In the genomic region with DNA sequence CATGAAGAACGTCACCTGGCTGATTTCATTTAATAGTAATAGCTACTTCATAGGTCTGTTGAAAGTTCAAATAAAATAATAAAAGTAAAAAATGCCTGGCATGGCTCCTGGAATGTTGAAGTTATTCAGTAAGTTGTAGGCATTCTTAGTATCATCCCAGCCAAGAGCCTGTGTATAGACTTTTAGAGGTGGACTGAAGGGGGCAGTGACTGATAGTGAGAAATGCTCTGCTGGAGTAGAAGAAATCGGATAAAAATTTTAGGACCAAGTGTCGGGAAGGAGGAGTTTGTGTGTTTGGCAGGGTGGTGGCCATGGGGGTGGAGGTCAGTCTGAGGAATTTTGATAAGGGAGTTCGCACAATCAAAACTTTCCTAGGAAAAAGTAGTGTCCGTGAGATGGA, we compare ENCODE assay signal across 1 cellular context.
TF ChIP-seq lines count a peak whose summit lies in the region.

No MANE protein-coding gene starts in this region.

TF ChIP-seq in HepG2, 621 proteins besides CTCF, POLR2A, EP300 and RAD21:
- TF ChIP-seq CHCHD3 (CRISPR knock-in tag; IDR thresholded peaks at IDR 0.05) (no peak), HNRNPUL1 (IDR thresholded peaks at IDR 0.05; ENCODE audit: low read depth, low read length) (no peak), KLF13 (CRISPR knock-in tag; IDR thresholded peaks at IDR 0.05) (no peak), PTBP1 (IDR thresholded peaks at IDR 0.05; ENCODE audit: low read depth, low read length, poor library complexity, severe bottlenecking) (no peak), ZNF460 (CRISPR knock-in tag; IDR thresholded peaks at IDR 0.05; ENCODE audit: borderline replicate concordance) (no peak), RNF2 (conservative IDR thresholded peaks at IDR 0.05; ENCODE audit: low read depth) (no peak), IRX3 (CRISPR knock-in tag; IDR thresholded peaks at IDR 0.05; ENCODE audit: borderline replicate concordance, low read depth) (no peak)
- TF ChIP-seq, protein P1, sequence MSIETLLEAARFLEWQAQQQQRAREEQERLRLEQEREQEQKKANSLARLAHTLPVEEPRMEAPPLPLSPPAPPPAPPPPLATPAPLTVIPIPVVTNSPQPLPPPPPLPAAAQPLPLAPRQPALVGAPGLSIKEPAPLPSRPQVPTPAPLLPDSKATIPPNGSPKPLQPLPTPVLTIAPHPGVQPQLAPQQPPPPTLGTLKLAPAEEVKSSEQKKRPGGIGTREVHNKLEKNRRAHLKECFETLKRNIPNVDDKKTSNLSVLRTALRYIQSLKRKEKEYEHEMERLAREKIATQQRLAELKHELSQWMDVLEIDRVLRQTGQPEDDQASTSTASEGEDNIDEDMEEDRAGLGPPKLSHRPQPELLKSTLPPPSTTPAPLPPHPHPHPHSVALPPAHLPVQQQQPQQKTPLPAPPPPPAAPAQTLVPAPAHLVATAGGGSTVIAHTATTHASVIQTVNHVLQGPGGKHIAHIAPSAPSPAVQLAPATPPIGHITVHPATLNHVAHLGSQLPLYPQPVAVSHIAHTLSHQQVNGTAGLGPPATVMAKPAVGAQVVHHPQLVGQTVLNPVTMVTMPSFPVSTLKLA (IDR thresholded peaks at IDR 0.05): no peak
- TF ChIP-seq, protein P2, sequence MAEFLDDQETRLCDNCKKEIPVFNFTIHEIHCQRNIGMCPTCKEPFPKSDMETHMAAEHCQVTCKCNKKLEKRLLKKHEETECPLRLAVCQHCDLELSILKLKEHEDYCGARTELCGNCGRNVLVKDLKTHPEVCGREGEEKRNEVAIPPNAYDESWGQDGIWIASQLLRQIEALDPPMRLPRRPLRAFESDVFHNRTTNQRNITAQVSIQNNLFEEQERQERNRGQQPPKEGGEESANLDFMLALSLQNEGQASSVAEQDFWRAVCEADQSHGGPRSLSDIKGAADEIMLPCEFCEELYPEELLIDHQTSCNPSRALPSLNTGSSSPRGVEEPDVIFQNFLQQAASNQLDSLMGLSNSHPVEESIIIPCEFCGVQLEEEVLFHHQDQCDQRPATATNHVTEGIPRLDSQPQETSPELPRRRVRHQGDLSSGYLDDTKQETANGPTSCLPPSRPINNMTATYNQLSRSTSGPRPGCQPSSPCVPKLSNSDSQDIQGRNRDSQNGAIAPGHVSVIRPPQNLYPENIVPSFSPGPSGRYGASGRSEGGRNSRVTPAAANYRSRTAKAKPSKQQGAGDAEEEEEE (CRISPR knock-in tag; IDR thresholded peaks at IDR 0.05; ENCODE audit: borderline replicate concordance): no peak
